11 cellular contexts compared by ENCODE assay signal in genomic region chr10:78700413-78700812, GRCh38.
DNase-seq lines count a peak whose midpoint lies in the region; ATAC-seq and TF ChIP-seq lines count a peak whose summit lies in the region.
"Had no signal": no experiment of that assay in that cellular context is flagged by ENCODE, and none has a peak within 500 bp of the region (broad histone marks: within the 10 kb centered on the region; RNA-seq: fewer than 3 reads in every experiment).

No MANE protein-coding gene starts in this region.

- H3K4me3 ChIP-seq in AG10803 (ENCODE audit: low read length) = no peak overlapping the region

- no peak for TF ChIP-seq CTCF in AG10803 (conservative IDR thresholded peaks at IDR 0.05; ENCODE audit: low read length)

- ATAC-seq in left cardiac atrium (peak in 1 of 2 donors; percentile 70), GM21526 (IDR thresholded peaks at IDR 0.05; ENCODE audit: low FRiP score, unreplicated experiment) (no peak), GM18909 (IDR thresholded peaks at IDR 0.05; ENCODE audit: poor library complexity, unreplicated experiment) (no peak)

- intact Hi-C loops in left cardiac atrium (cut with DNase I) = no loop called here

- DNase-seq in AG10803 (ENCODE audit: low read depth) (peak; percentile 25), HT1080 (ENCODE audit: low read depth) (peak; percentile 82), SKM-1 treated with dmso at 0.1 percent for 144 hours (lab: John Stamatoyannopoulos, UW; ENCODE audit: unreplicated experiment) (peak; percentile 42), left cardiac atrium (peak; percentile 78), NCI-H1092 treated with DMSO at 0.1 percent for 48 hours (lab: John Stamatoyannopoulos, UW) (no peak), DMS79 treated with DMSO at 0.1 percent for 48 hours (lab: John Stamatoyannopoulos, UW) (no peak)
- DNase-seq: mammary epithelial cell, NCI-H1105, OCI-M1 had no signal

Comparison
In these comparisons a context has a peak if more than half of its experiments do, and no peak if none do; other contexts are left out.
1. DNase-seq: peak in AG10803 (single experiment), HT1080 (single experiment), SKM-1 treated with dmso at 0.1 percent for 144 hours (single experiment) and left cardiac atrium (single experiment); none in NCI-H1092 treated with DMSO at 0.1 percent for 48 hours (single experiment) and DMS79 treated with DMSO at 0.1 percent for 48 hours (single experiment).